In the genomic region with DNA sequence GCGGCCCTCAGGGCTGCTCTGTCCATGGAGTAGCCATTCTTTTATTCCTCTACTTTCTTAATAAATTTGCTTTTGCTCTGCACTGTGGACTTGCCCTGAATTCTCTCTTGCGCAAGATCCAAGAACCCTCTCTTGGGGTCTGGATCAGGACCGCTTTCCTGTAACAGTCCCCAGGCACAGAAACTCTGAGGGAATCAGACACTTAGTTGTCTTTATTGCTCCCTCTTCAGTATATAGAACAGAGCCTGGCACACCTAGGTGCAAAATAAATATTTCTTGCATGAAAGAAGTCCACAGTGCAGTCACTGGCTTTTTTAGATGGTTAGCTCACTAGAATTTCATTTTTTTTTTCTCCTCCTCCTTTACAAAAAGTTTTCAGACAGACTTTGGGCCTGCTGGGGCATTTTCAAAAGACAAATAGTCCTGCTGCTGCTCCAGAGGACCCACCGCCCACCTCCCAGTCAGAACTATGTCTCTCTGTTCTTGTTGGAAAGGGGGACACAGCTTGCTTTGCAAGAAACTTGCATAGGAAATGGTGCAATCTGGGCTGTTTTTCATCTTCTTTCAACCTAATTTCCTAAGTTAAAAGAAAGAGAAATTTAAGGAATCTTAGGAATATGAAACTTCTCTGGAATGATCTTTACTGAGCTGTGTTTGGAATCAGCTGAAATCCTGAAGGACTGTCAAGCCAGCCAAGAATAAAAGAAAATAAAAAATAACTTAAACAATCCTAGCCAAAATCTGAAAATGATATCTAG, we compare ENCODE assay signal across 12 cellular contexts. TPM values are rescaled to one million over a fixed set of nuclear protein-coding genes. Genes with fewer than 3 reads are reported as not detected.
A peak's percentile ranks its signal among the peaks of the same experiment; 100 is the strongest.
DNase-seq lines count a peak whose midpoint lies in the region; ATAC-seq and TF ChIP-seq lines count a peak whose summit lies in the region.
"Had no signal": no experiment of that assay in that cellular context is flagged by ENCODE, and none has a peak within 500 bp of the region (broad histone marks: within the 10 kb centered on the region; RNA-seq: fewer than 3 reads in every experiment).

No MANE protein-coding gene starts in this region.

- intact Hi-C loops in Right ventricle myocardium superior (cut with DNase I) = no loop called here
- intact Hi-C loops in psoas muscle (cut with DNase I) = no loop called here

- no peaks in the 10 kb centered on the region for H3K27me3 ChIP-seq in psoas muscle (ENCODE audit: insufficient read depth in 3 of 3, low read length in 2 of 3)
- H3K27me3 ChIP-seq: ovary had no signal

- H3K4me1 ChIP-seq in psoas muscle = peaks cover 20% of the 10 kb centered on the region

- peak; percentile 62 for ATAC-seq in Right ventricle myocardium superior (ENCODE audit: poor library complexity)
- peak in 2 of 4 donors; percentile 35 to 44 for ATAC-seq in psoas muscle
- ATAC-seq in HG03280 (IDR thresholded peaks at IDR 0.05; ENCODE audit: unreplicated experiment) = no peak

- no peak for TF ChIP-seq CTCF in AG10803 (conservative IDR thresholded peaks at IDR 0.05; ENCODE audit: low read length)
- TF ChIP-seq CTCF in psoas muscle (IDR thresholded peaks at IDR 0.05) = no peak

- DNase-seq in AG10803 (ENCODE audit: low read depth) (peak; percentile 87), amniotic epithelial cell (ENCODE audit: low read depth) (peak; percentile 61), Right ventricle myocardium superior (no peak), psoas muscle (peak in 1 of 2 donors; percentile 24), DMS79 (lab: John Stamatoyannopoulos, UW) (no peak), NCI-H748 treated with DMSO at 0.1 percent for 48 hours (lab: John Stamatoyannopoulos, UW) (no peak), HuH-7 (ENCODE audit: low spot score) (no peak)
- DNase-seq: amniotic stem cell, head of caudate nucleus, NCI-H2171, ovary had no signal

- H3K4me3 ChIP-seq in AG10803 (ENCODE audit: low read length) (no peak overlapping the region; the same call in 1 of the 2 replicates), psoas muscle (no peak overlapping the region)
- H3K4me3 ChIP-seq: ovary had no signal

- 83 to 86% (median 86%) methylated on average over 4 of the region's 4 CpGs for WGBS in psoas muscle, 3 donors

- peak overlapping the region; percentile 26 for H3K27ac ChIP-seq in psoas muscle

- peaks cover 0 to 7% of the 10 kb centered on the region in 2 donors for H3K36me3 ChIP-seq in psoas muscle (ENCODE audit: insufficient read depth in 1 of 2, low read depth in 1 of 2)
- H3K36me3 ChIP-seq: ovary had no signal

- H3K9me3 ChIP-seq in psoas muscle = no peaks in the 10 kb centered on the region
- H3K9me3 ChIP-seq: ovary had no signal

RNA-seq across cellular contexts. Expression of gene MAP4K3, which starts 31.7 kb away (rescaled TPM):
- total RNA-seq in Right ventricle myocardium superior (37.8 TPM), psoas muscle (10 to 100 TPM; 31.0 to 47.7 (median 37.4) TPM)
- polyA plus RNA-seq in psoas muscle = 10 to 100 TPM in 2 of 3 donors, 1 to 10 TPM in 1; 8.4 to 23.8 (median 15.4) TPM

Comparison
In these comparisons a context has a peak if more than half of its experiments do, and no peak if none do; other contexts are left out.
1. DNase-seq: peak in AG10803 (single experiment) and amniotic epithelial cell (single experiment); none in Right ventricle myocardium superior (single experiment), DMS79 (single experiment), NCI-H748 treated with DMSO at 0.1 percent for 48 hours (single experiment) and HuH-7 (single experiment).